In the genomic region with DNA sequence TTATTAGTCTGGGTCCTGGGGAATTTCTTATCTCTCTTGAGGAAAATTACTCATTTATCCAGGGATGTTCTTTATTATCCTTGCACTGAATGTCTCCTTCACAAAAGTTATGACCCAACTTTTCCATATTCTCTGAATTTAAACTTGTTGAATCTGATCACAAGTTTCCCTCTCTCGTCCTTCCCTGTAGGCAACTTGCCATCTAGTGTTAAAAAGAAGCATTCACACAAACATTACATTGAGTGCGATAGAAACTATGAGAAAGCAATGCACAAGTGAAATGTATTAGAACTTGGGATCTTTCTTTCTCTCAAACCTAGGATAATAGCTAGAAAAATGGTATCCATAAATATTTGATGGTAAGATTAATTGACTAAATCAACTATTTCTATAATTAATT, we compare ENCODE assay signal across 15 cellular contexts.
DNase-seq lines count a peak whose midpoint lies in the region; ATAC-seq and TF ChIP-seq lines count a peak whose summit lies in the region.
"Had no signal": no experiment of that assay in that cellular context is flagged by ENCODE, and none has a peak within 500 bp of the region (broad histone marks: within the 10 kb centered on the region; RNA-seq: fewer than 3 reads in every experiment).

No MANE protein-coding gene starts in this region.

- TF ChIP-seq RAD21 in Ishikawa (IDR thresholded peaks at IDR 0.05; ENCODE audit: low read depth): peak; percentile 34

- ATAC-seq in GM19351 (IDR thresholded peaks at IDR 0.05; ENCODE audit: unreplicated experiment): no peak
- ATAC-seq: activated CD8-positive, alpha-beta memory T cell treated with anti-CD3 and anti-CD28 coated beads, Interleukin-2, amount 10 ng/mL, durations not matched to agents 7 days and 5 days; pancreas had no signal

- no peak for TF ChIP-seq EP300 in Ishikawa (IDR thresholded peaks at IDR 0.05; ENCODE audit: borderline replicate concordance)

- DNase-seq in DMS114 treated with DMSO at 0.1 percent for 48 hours (lab: John Stamatoyannopoulos, UW; ENCODE audit: unreplicated experiment) (peak; percentile 7), RKO (ENCODE audit: low spot score) (peak; percentile 23), midbrain (lab: John Stamatoyannopoulos, UW) (peak; percentile 2), HK-2 (ENCODE audit: unreplicated experiment) (no peak), superior temporal gyrus (ENCODE audit: extremely low spot score) (no peak)
- DNase-seq: activated CD4-positive, alpha-beta T cell treated with anti-CD3 and anti-CD28 coated beads for 4 hours; activated CD8-positive, alpha-beta memory T cell treated with anti-CD3 and anti-CD28 coated beads, Interleukin-2, amount 10 ng/mL, durations not matched to agents 7 days and 5 days; adrenal gland; BE2C; NCI-H187 treated with DMSO at 0.1 percent for 48 hours; pancreas; stimulated activated CD4-positive, alpha-beta T cell treated with anti-CD3 and anti-CD28 coated beads, Interleukin-4, amount 100 ng/mL, for 1 hour; substantia nigra had no signal

TF ChIP-seq in Ishikawa, 13 proteins besides CTCF, POLR2A, EP300 and RAD21:
- TF ChIP-seq, protein P1, sequence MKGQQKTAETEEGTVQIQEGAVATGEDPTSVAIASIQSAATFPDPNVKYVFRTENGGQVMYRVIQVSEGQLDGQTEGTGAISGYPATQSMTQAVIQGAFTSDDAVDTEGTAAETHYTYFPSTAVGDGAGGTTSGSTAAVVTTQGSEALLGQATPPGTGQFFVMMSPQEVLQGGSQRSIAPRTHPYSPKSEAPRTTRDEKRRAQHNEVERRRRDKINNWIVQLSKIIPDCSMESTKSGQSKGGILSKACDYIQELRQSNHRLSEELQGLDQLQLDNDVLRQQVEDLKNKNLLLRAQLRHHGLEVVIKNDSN (IDR thresholded peaks at IDR 0.05): no peak
- TF ChIP-seq FOXM1 (IDR thresholded peaks at IDR 0.05; ENCODE audit: borderline replicate concordance, low read depth): no peak
- no peak for TF ChIP-seq YY1 (IDR thresholded peaks at IDR 0.05; ENCODE audit: low read depth)
- no peak for TF ChIP-seq REST (IDR thresholded peaks at IDR 0.05; ENCODE audit: low read depth)
- no peak for TF ChIP-seq TAF1 (IDR thresholded peaks at IDR 0.05; ENCODE audit: low read depth)
- TF ChIP-seq ZBTB7A (IDR thresholded peaks at IDR 0.05; ENCODE audit: low read depth): no peak
- no peak for TF ChIP-seq CREB1 (IDR thresholded peaks at IDR 0.05; ENCODE audit: low read depth)
- TF ChIP-seq, protein P2, sequence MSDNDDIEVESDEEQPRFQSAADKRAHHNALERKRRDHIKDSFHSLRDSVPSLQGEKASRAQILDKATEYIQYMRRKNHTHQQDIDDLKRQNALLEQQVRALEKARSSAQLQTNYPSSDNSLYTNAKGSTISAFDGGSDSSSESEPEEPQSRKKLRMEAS (IDR thresholded peaks at IDR 0.05): no peak
- TF ChIP-seq TEAD4 (IDR thresholded peaks at IDR 0.05): no peak
- TF ChIP-seq NFIC (IDR thresholded peaks at IDR 0.05): no peak
- TF ChIP-seq TCF12 (IDR thresholded peaks at IDR 0.05; ENCODE audit: low read depth): no peak
- no peak for TF ChIP-seq EGR1 (IDR thresholded peaks at IDR 0.05)
- TF ChIP-seq CEBPB (IDR thresholded peaks at IDR 0.05): no peak

Comparison
In these comparisons a context has a peak if more than half of its experiments do, and no peak if none do; other contexts are left out.
1. DNase-seq: peak in DMS114 treated with DMSO at 0.1 percent for 48 hours (single experiment), RKO (single experiment) and midbrain (single experiment); none in HK-2 (single experiment) and superior temporal gyrus (single experiment).